In the genomic region with DNA sequence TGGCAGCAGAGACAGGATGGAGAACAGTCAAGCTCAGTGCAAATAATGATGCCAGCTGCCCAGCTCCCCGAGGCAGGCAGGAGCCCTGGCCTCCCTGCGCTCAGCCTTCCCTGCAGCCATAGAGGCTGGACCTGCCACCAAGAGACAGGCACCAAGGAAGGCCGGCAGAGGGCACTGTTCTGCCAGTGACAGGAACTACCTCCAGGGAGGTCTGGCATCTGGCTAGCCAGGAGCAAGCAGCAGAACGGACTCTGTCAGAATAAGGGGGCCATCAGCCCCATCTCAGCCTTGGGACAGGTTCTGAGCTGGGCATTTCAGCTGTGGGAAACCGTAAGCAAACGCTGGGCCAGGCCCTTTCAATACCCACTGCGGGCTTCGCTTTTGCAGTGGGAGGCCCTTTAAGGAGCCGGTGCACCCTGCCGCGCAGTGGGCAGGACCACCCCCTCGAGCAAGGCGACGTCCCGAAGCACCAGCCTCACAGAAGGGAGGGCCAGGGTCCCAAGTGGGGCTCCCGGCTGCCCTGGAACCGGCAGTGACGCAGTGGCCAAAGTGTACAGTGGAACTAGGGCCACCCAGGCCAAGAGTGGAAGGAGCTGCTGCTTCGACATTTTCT, we compare ENCODE assay signal across 9 cellular contexts. TPM values are rescaled to one million over a fixed set of nuclear protein-coding genes. Genes with fewer than 3 reads are reported as not detected.
DNase-seq lines count a peak whose midpoint lies in the region; ATAC-seq, FAIRE-seq and TF ChIP-seq lines count a peak whose summit lies in the region.
"Had no signal": no experiment of that assay in that cellular context is flagged by ENCODE, and none has a peak within 500 bp of the region (broad histone marks: within the 10 kb centered on the region; RNA-seq: fewer than 3 reads in every experiment).

No MANE protein-coding gene starts in this region.

- 15% methylated on average over 13 of the region's 19 CpGs for WGBS in K562 (ENCODE audit: insufficient coverage, low coverage, missing lambda C conversion rate)

- no peak overlapping the region for H3K4me2 ChIP-seq in K562 (ENCODE audit: insufficient read depth, low read length)

- H3K9me3 Mint-ChIP-seq in immature natural killer cell: no peaks in the 10 kb centered on the region

- ATAC-seq in K562 (peak; percentile 95), GM21529 (IDR thresholded peaks at IDR 0.05; ENCODE audit: unreplicated experiment) (no peak), GM21381 (IDR thresholded peaks at IDR 0.05; ENCODE audit: unreplicated experiment) (no peak)

- peaks cover 0 to 4% of the 10 kb centered on the region in 2 donors for H3K4me1 Mint-ChIP-seq in immature natural killer cell

- no peaks in the 10 kb centered on the region for H3K36me3 ChIP-seq in K562 (ENCODE audit: control insufficient read depth, insufficient read depth, low read length)

- POLR2A ChIA-PET in K562 (lab: Yijun Ruan, JAX): interaction anchor here (0.9 kb wide), 1 partner anchor 13 kb away, joined by 3 read pairs; no protein-coding TSS in a partner anchor

- TF ChIP-seq CTCF in K562 (IDR thresholded peaks at IDR 0.05 in 2 of 3, conservative IDR thresholded peaks at IDR 0.05 in 1 of 3; ENCODE audit: insufficient read depth in 2 of 3, low read depth in 1 of 3, low read length in 3 of 3): peak; percentile 69 to 77 (median 72)

- peaks cover 8 to 59% of the 10 kb centered on the region in 2 experiments; a peak in 3 of 5 replicates for H3K27me3 ChIP-seq in K562 (ENCODE audit: control insufficient read depth in 2 of 2, insufficient read depth in 2 of 2, low read length in 2 of 2)

- no peak overlapping the region for H3K27ac Mint-ChIP-seq in immature natural killer cell

- peaks cover 3 to 5% (median 4%) of the 10 kb centered on the region in 3 donors for H3K36me3 Mint-ChIP-seq in immature natural killer cell

- peak; percentile 36 to 62 for TF ChIP-seq RAD21 in K562 (CRISPR knock-in tag; conservative IDR thresholded peaks at IDR 0.05 in 1 of 2, IDR thresholded peaks at IDR 0.05 in 1 of 2)

- H3K27ac ChIP-seq in K562 (ENCODE audit: extremely low read depth, low read depth, low read length): no peak overlapping the region

- no peak for TF ChIP-seq POLR2A in K562 (conservative IDR thresholded peaks at IDR 0.05)

- peaks cover 5% of the 10 kb centered on the region; the same call in 1 of the 2 replicates for H4K20me1 ChIP-seq in K562 (replicated peaks; ENCODE audit: control insufficient read depth, insufficient read depth, low read length)

- CTCF ChIA-PET in K562 (lab: Yijun Ruan, JAX; ENCODE audit: low intra/inter-chr PET ratio): interaction anchor here (1.5 kb wide), 1 partner anchor 99 kb away, joined by 6 read pairs; no protein-coding TSS in a partner anchor

- peaks cover 0 to 2% (median under 1%) of the 10 kb centered on the region in 3 donors for H3K27me3 Mint-ChIP-seq in immature natural killer cell (ENCODE audit: low read depth in 3 of 3)

- H3K4me1 ChIP-seq in K562 (replicated peaks in 1 of 2; ENCODE audit: control insufficient read depth in 2 of 2, insufficient read depth in 2 of 2, low read length in 2 of 2): no peaks in the 10 kb centered on the region; a peak in 1 of 5 replicates

- intact Hi-C loops in K562 (cut with micrococcal nuclease): no loop called here

- DNase-seq in GM04504 (ENCODE audit: low read depth) (peak; percentile 40), MV-4-11 (lab: John Stamatoyannopoulos, UW) (peak; percentile 60), UCSD-AML1 (lab: John Stamatoyannopoulos, UW; ENCODE audit: unreplicated experiment) (peak; percentile 74), K562 (ENCODE audit: extremely low read depth in 1 of 4, low spot score in 3 of 4) (peak; percentile 53 to 74 (median 66)), immature natural killer cell (peak; percentile 56 to 62 (median 58))
- DNase-seq in stimulated activated CD4-positive, alpha-beta T cell treated with anti-CD3 and anti-CD28 coated beads, Interleukin-15, amount 100 ng/mL, for 48 hours (ENCODE audit: low read depth in 2 of 2): peak; percentile 64 to 73

- H3K79me2 ChIP-seq in K562 (ENCODE audit: control insufficient read depth, insufficient read depth, low read length): no peaks in the 10 kb centered on the region

- FAIRE-seq in K562 (lab: Jason Lieb, UNC): peak; percentile 37

- in situ Hi-C loops in K562 (cut with MboI): no loop called here

- no peak overlapping the region for H2AFZ ChIP-seq in K562 (ENCODE audit: low read depth, low read length)

- no peaks in the 10 kb centered on the region for H3K9me3 ChIP-seq in K562 (replicated peaks; ENCODE audit: control insufficient read depth, insufficient read depth, low read depth, low read length)

- no peak for TF ChIP-seq EP300 in K562 (IDR thresholded peaks at IDR 0.05; ENCODE audit: low read length)

- H3K4me3 Mint-ChIP-seq in immature natural killer cell: no peak overlapping the region

- no TSS peak for BruUV-seq in K562 (replicated peaks; lab: Mats Ljungman, UMichigan)

- H3K4me3 ChIP-seq in K562: no peak overlapping the region

- no peaks in the 10 kb centered on the region for H3K9me1 ChIP-seq in K562 (ENCODE audit: control insufficient read depth, insufficient read depth, low read length)

- no peak overlapping the region for H3K9ac ChIP-seq in K562 (ENCODE audit: insufficient read depth in 1 of 2, low read depth in 2 of 2, low read length in 2 of 2)

TF ChIP-seq in K562, 482 proteins besides CTCF, POLR2A, EP300 and RAD21 (continues in another document):
- TF ChIP-seq SPI1 (IDR thresholded peaks at IDR 0.05; ENCODE audit: borderline replicate concordance, low read depth, low read length): 0 out of 2 replicates have a peak, but pooled peaks have one; percentile 10
- TF ChIP-seq SRSF1 (IDR thresholded peaks at IDR 0.05; ENCODE audit: low read depth, low read length): no peak
- TF ChIP-seq SMC3 (conservative IDR thresholded peaks at IDR 0.05; ENCODE audit: insufficient read depth, low read depth, low read length): peak; percentile 53; the same call in 1 of the 2 replicates

RNA-seq across cellular contexts. Expression of a gene that starts 18.2 kb away (rescaled TPM):
- 0.72 and 1.1 TPM in 2 replicates for total RNA-seq in K562 (2011; cell fraction: chromatin; rRNA removed; ENCODE audit: low replicate concordance)
- total RNA-seq in K562 (2011; cell fraction: nucleolus; rRNA removed): 0.13 and 0.17 TPM in 2 replicates
- total RNA-seq in K562 (2011; cell fraction: nucleoplasm; rRNA removed): 0.22 and 0.46 TPM in 2 replicates
- total RNA-seq in K562 (2014; rRNA removed) (0.12 and 0.18 TPM in 2 replicates), K562 (2014; rRNA removed; fragmentation: Illumina TruSeq; extraction: Trizol) (0.29 and 0.38 TPM in 2 replicates), K562 (2015; rRNA removed; fragmentation: Illumina TruSeq; extraction: Trizol) (0.38 and 0.54 TPM in 2 replicates), K562 (2021) (0.51 and 1.4 TPM in 2 replicates)
- polyA plus RNA-seq in K562 (2011; rRNA removed) (0.01 and 0.42 TPM in 2 replicates), K562 (2014; fragmentation: Illumina TruSeq; extraction: Trizol) (0.10 and 0.37 TPM in 2 replicates), K562 (2014; fragmentation: Nextera tagmentation; extraction: Ambion mirVana) (under 1 TPM in 1 of 2 experiments, not detected in 1; 0.06 TPM), K562 (2014; rRNA removed) (0.09 and 0.18 TPM in 2 replicates), immature natural killer cell (10 to 100 TPM; 11.5 to 18.1 (median 13.0) TPM)
- 0.18 and 0.19 TPM in 2 replicates for polyA plus RNA-seq in K562 (2011; cell fraction: cytosol; rRNA removed)
- polyA plus RNA-seq in K562 (2011; cell fraction: nucleus; rRNA removed): 0.50 and 0.56 TPM in 2 replicates
- 0.90 and 3.4 TPM in 2 replicates for polyA plus RNA-seq in K562 (2012)
- polyA minus RNA-seq in K562 (2011; rRNA and poly(A)+ RNA removed): 0.04 and 0.06 TPM in 2 replicates
- not detected in 2 replicates for polyA minus RNA-seq in K562 (2011; cell fraction: cytosol; rRNA and poly(A)+ RNA removed)
- polyA minus RNA-seq in K562 (2011; cell fraction: nucleus; rRNA and poly(A)+ RNA removed): 0.11 and 0.13 TPM in 2 replicates

RNA-seq across cellular contexts. Expression of a gene that starts 54.2 kb away (rescaled TPM):
- not detected in 2 replicates for total RNA-seq in K562 (2011; cell fraction: chromatin; rRNA removed; ENCODE audit: low replicate concordance)
- not detected in 2 replicates for total RNA-seq in K562 (2011; cell fraction: nucleolus; rRNA removed)
- total RNA-seq in K562 (2011; cell fraction: nucleoplasm; rRNA removed): not detected in 2 replicates
- total RNA-seq in K562 (2014; rRNA removed) (not detected in 2 replicates), K562 (2014; rRNA removed; fragmentation: Illumina TruSeq; extraction: Trizol) (not detected in 2 replicates), K562 (2015; rRNA removed; fragmentation: Illumina TruSeq; extraction: Trizol) (not detected in 2 replicates), K562 (2021) (not detected in 2 replicates)
- polyA plus RNA-seq in K562 (2011; rRNA removed) (not detected in 2 replicates), K562 (2014; fragmentation: Illumina TruSeq; extraction: Trizol) (not detected in 2 replicates), K562 (2014; fragmentation: Nextera tagmentation; extraction: Ambion mirVana) (not detected), K562 (2014; rRNA removed) (not detected in 2 replicates), immature natural killer cell (not detected)
- polyA plus RNA-seq in K562 (2011; cell fraction: cytosol; rRNA removed): not detected in 2 replicates
- polyA plus RNA-seq in K562 (2011; cell fraction: nucleus; rRNA removed): not detected in 2 replicates
- not detected in 2 replicates for polyA plus RNA-seq in K562 (2012)
- polyA minus RNA-seq in K562 (2011; rRNA and poly(A)+ RNA removed): not detected in 2 replicates
- polyA minus RNA-seq in K562 (2011; cell fraction: cytosol; rRNA and poly(A)+ RNA removed): not detected in 2 replicates
- not detected in 2 replicates for polyA minus RNA-seq in K562 (2011; cell fraction: nucleus; rRNA and poly(A)+ RNA removed)
- polyA plus RNA-seq: esophagus had no signal

RNA-seq across cellular contexts. Expression of a gene that starts 59.1 kb away (rescaled TPM):
- not detected in 2 replicates for total RNA-seq in K562 (2011; cell fraction: chromatin; rRNA removed; ENCODE audit: low replicate concordance)
- total RNA-seq in K562 (2011; cell fraction: nucleolus; rRNA removed): not detected in 2 replicates
- total RNA-seq in K562 (2011; cell fraction: nucleoplasm; rRNA removed): not detected in 2 replicates
- total RNA-seq in K562 (2014; rRNA removed) (not detected in 2 replicates), K562 (2014; rRNA removed; fragmentation: Illumina TruSeq; extraction: Trizol) (not detected in 2 replicates), K562 (2015; rRNA removed; fragmentation: Illumina TruSeq; extraction: Trizol) (not detected in 2 replicates), K562 (2021) (not detected in 2 replicates)
- polyA plus RNA-seq in K562 (2011; rRNA removed) (not detected in 2 replicates), K562 (2014; fragmentation: Illumina TruSeq; extraction: Trizol) (not detected in 2 replicates), K562 (2014; fragmentation: Nextera tagmentation; extraction: Ambion mirVana) (not detected), K562 (2014; rRNA removed) (not detected in 2 replicates), immature natural killer cell (not detected)
- not detected in 2 replicates for polyA plus RNA-seq in K562 (2011; cell fraction: cytosol; rRNA removed)
- not detected in 2 replicates for polyA plus RNA-seq in K562 (2011; cell fraction: nucleus; rRNA removed)
- not detected in 2 replicates for polyA plus RNA-seq in K562 (2012)
- polyA minus RNA-seq in K562 (2011; rRNA and poly(A)+ RNA removed): not detected in 2 replicates
- polyA minus RNA-seq in K562 (2011; cell fraction: cytosol; rRNA and poly(A)+ RNA removed): not detected in 2 replicates
- not detected in 2 replicates for polyA minus RNA-seq in K562 (2011; cell fraction: nucleus; rRNA and poly(A)+ RNA removed)
- polyA plus RNA-seq: esophagus had no signal
